Comparison of ENCODE assay signal across 8 cellular contexts in the genomic region with DNA sequence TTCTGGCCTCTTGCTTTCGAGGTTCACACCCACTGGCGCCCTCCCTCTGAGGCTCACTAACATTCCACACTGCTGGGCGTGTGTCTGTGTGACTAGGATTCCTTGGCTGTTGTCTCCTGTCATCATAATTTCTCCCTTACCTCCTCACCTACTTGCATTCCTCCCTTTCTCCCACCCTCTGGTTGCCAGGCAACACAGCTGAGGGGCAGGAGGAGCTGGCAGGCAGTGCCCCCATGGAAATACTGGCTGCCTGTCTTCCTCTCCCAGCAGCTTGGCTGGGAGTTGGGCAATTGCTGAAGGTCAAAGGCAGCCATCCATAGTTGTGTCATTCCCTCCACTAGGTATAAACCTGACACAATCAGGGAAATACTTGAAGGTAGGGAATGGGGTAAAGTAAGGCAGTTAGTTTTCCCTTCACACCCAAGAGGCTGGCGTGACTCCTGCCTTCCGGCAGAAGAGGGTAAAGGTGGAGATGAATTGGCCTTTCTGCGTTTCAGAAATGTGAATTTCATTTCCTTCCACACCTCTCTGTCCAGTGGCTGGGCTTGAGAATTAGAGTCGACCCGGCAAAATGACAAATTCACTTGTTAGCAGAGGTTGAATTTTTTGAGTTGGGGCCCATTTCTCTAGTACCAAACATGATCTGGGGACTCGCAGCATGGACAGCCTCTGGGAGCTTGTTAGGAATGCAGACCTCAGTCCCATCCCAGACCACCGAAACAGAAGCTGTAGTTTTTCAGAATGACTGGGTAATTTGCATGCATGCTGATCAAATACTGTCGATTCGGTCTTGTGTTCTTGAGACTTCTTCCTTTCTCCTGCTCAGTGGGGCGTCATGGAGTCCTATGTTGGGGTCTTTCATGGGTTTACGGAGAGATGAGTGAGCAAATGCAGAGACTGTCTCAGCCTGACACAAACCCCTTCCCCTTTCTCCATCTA. TPM values are rescaled to one million over a fixed set of nuclear protein-coding genes. Genes with fewer than 3 reads are reported as not detected.
DNase-seq lines count a peak whose midpoint lies in the region; ATAC-seq and TF ChIP-seq lines count a peak whose summit lies in the region.

No MANE protein-coding gene starts in this region.

- TF ChIP-seq RAD21 in Ishikawa (IDR thresholded peaks at IDR 0.05; ENCODE audit: low read depth): peak; percentile 13; the same call in 1 of the 2 replicates

- H3K27me3 ChIP-seq in esophagus muscularis mucosa: peaks cover 0 to 6% (median 0%) of the 10 kb centered on the region in 4 donors

- DNase-seq in esophagus muscularis mucosa (ENCODE audit: extremely low spot score) (peak; percentile 26), retina (peak; percentile 48), NCI-H1930 (lab: John Stamatoyannopoulos, UW) (no peak), NCI-H2107 treated with DMSO at 0.1 percent for 48 hours (lab: John Stamatoyannopoulos, UW; ENCODE audit: unreplicated experiment) (no peak)

- ATAC-seq in GM18511 (IDR thresholded peaks at IDR 0.05; ENCODE audit: unreplicated experiment) (peak; percentile 43), HG03442 (IDR thresholded peaks at IDR 0.05; ENCODE audit: unreplicated experiment) (no peak), GM21367 (IDR thresholded peaks at IDR 0.05; ENCODE audit: unreplicated experiment) (no peak)

- TF ChIP-seq EP300 in Ishikawa (IDR thresholded peaks at IDR 0.05; ENCODE audit: borderline replicate concordance) (peak; percentile 83), esophagus muscularis mucosa (IDR thresholded peaks at IDR 0.05) (no peak)

- intact Hi-C loops in esophagus muscularis mucosa (cut with DNase I): no loop called here

- no peaks in the 10 kb centered on the region for H3K36me3 ChIP-seq in esophagus muscularis mucosa

- TF ChIP-seq POLR2A in esophagus muscularis mucosa (IDR thresholded peaks at IDR 0.05; ENCODE audit: low read depth): no peak

- WGBS in esophagus muscularis mucosa: 77% methylated on average over 14 of the region's 14 CpGs

- peak overlapping the region; percentile 4 to 64 (median 40) for H3K27ac ChIP-seq in esophagus muscularis mucosa (replicated peaks in 1 of 4)

- peaks cover 0 to 25% (median 19%) of the 10 kb centered on the region in 4 donors for H3K4me1 ChIP-seq in esophagus muscularis mucosa

- no peaks in the 10 kb centered on the region for H3K9me3 ChIP-seq in esophagus muscularis mucosa

- TF ChIP-seq CTCF in esophagus muscularis mucosa (IDR thresholded peaks at IDR 0.05): no peak

- no peak overlapping the region for H3K4me3 ChIP-seq in esophagus muscularis mucosa

TF ChIP-seq in Ishikawa, 13 proteins besides CTCF, POLR2A, EP300 and RAD21:
- TF ChIP-seq ZBTB7A (IDR thresholded peaks at IDR 0.05; ENCODE audit: low read depth) (peak; percentile 47; the same call in 1 of the 2 replicates), TEAD4 (IDR thresholded peaks at IDR 0.05) (peak; percentile 95), TAF1 (IDR thresholded peaks at IDR 0.05; ENCODE audit: low read depth) (no peak), TCF12 (IDR thresholded peaks at IDR 0.05; ENCODE audit: low read depth) (peak; percentile 87), FOXM1 (IDR thresholded peaks at IDR 0.05; ENCODE audit: borderline replicate concordance, low read depth) (peak; percentile 42), EGR1 (IDR thresholded peaks at IDR 0.05) (no peak), CREB1 (IDR thresholded peaks at IDR 0.05; ENCODE audit: low read depth) (no peak), CEBPB (IDR thresholded peaks at IDR 0.05) (peak; percentile 95), NFIC (IDR thresholded peaks at IDR 0.05) (peak; percentile 70), YY1 (IDR thresholded peaks at IDR 0.05; ENCODE audit: low read depth) (peak; percentile 63; the same call in 1 of the 2 replicates)
- TF ChIP-seq, protein P1, sequence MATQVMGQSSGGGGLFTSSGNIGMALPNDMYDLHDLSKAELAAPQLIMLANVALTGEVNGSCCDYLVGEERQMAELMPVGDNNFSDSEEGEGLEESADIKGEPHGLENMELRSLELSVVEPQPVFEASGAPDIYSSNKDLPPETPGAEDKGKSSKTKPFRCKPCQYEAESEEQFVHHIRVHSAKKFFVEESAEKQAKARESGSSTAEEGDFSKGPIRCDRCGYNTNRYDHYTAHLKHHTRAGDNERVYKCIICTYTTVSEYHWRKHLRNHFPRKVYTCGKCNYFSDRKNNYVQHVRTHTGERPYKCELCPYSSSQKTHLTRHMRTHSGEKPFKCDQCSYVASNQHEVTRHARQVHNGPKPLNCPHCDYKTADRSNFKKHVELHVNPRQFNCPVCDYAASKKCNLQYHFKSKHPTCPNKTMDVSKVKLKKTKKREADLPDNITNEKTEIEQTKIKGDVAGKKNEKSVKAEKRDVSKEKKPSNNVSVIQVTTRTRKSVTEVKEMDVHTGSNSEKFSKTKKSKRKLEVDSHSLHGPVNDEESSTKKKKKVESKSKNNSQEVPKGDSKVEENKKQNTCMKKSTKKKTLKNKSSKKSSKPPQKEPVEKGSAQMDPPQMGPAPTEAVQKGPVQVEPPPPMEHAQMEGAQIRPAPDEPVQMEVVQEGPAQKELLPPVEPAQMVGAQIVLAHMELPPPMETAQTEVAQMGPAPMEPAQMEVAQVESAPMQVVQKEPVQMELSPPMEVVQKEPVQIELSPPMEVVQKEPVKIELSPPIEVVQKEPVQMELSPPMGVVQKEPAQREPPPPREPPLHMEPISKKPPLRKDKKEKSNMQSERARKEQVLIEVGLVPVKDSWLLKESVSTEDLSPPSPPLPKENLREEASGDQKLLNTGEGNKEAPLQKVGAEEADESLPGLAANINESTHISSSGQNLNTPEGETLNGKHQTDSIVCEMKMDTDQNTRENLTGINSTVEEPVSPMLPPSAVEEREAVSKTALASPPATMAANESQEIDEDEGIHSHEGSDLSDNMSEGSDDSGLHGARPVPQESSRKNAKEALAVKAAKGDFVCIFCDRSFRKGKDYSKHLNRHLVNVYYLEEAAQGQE (IDR thresholded peaks at IDR 0.05; ENCODE audit: low read depth): no peak
- TF ChIP-seq, protein P2, sequence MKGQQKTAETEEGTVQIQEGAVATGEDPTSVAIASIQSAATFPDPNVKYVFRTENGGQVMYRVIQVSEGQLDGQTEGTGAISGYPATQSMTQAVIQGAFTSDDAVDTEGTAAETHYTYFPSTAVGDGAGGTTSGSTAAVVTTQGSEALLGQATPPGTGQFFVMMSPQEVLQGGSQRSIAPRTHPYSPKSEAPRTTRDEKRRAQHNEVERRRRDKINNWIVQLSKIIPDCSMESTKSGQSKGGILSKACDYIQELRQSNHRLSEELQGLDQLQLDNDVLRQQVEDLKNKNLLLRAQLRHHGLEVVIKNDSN (IDR thresholded peaks at IDR 0.05): no peak
- TF ChIP-seq, protein P3, sequence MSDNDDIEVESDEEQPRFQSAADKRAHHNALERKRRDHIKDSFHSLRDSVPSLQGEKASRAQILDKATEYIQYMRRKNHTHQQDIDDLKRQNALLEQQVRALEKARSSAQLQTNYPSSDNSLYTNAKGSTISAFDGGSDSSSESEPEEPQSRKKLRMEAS (IDR thresholded peaks at IDR 0.05): peak; percentile 41

RNA-seq across cellular contexts. Expression of a gene that starts 24.3 kb away (rescaled TPM):
- total RNA-seq in esophagus muscularis mucosa: 100 to 1,000 TPM in 1 of 4 donors, 10 to 100 TPM in 3; 42.8 to 425 (median 63.0) TPM

Comparison
In these comparisons a context has a peak if more than half of its experiments do, and no peak if none do; other contexts are left out.
1. DNase-seq: peak in esophagus muscularis mucosa (single experiment) and retina (single experiment); none in NCI-H1930 (0 of 2) and NCI-H2107 treated with DMSO at 0.1 percent for 48 hours (single experiment).